Comparison of ENCODE assay signal across 14 cellular contexts in the genomic region with DNA sequence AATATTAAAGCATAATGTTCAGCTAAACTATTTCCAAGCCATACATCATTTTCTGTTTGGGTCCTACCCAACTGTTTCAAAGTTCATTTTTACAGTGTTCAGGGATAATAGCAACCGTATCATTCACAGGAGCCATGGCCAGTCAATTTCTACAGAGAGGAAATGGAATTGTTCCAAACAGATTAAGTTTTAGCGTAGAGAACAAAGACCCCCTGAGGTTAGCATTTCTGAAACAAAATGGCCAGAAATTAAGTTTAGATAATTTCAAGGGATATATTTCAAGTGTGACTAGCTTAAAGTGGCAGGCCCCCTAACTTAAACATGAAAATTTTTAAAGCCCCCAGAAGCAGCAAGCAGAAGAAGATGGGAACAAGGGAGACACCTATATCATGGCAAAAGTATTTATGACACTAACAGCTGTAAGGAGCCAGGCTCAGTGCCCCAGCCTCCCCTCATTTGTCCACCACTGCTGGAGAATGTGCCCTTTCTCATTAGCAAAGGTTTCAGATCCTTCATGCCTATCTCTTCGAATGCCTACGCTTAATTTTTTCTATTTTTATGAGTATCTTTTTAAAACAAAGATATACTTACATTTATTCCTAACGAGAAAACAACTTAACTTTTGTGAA.
DNase-seq lines count a peak whose midpoint lies in the region; ATAC-seq and TF ChIP-seq lines count a peak whose summit lies in the region.
"Had no signal": no experiment of that assay in that cellular context is flagged by ENCODE, and none has a peak within 500 bp of the region (broad histone marks: within the 10 kb centered on the region; RNA-seq: fewer than 3 reads in every experiment).

No MANE protein-coding gene starts in this region.

- peaks cover 10% of the 10 kb centered on the region for H3K36me3 Mint-ChIP-seq in endodermal cell (ENCODE audit: low read depth)

- H3K27ac Mint-ChIP-seq in endodermal cell = no peak overlapping the region
- H3K27ac Mint-ChIP-seq: CD14-positive monocyte; CD8-positive, alpha-beta T cell had no signal

- no peak overlapping the region for H3K9ac ChIP-seq in endodermal cell (ENCODE audit: extremely low read depth, low read length, poor library complexity, severe bottlenecking)

- no peak for ATAC-seq in Panc1
- ATAC-seq in HG02588 (IDR thresholded peaks at IDR 0.05; ENCODE audit: unreplicated experiment) = no peak
- no peak for ATAC-seq in GM18870 (IDR thresholded peaks at IDR 0.05; ENCODE audit: unreplicated experiment)
- ATAC-seq: A549; CD8-positive, alpha-beta T cell; HCT116 had no signal

- no peaks in the 10 kb centered on the region for H3K9me3 Mint-ChIP-seq in endodermal cell
- H3K9me3 Mint-ChIP-seq: CD14-positive monocyte; CD8-positive, alpha-beta T cell had no signal

- POLR2A ChIA-PET in HEK293 (lab: Yijun Ruan, JAX) (no interaction called here), Panc1 (lab: Charles Lee) (interaction anchor here (0.5 kb wide), 1 partner anchor 222 kb away, joined by 6 read pairs; no protein-coding TSS in a partner anchor)

- H3K27me3 Mint-ChIP-seq in endodermal cell (ENCODE audit: insufficient read depth) = peaks cover 10% of the 10 kb centered on the region

- H3K4me3 ChIP-seq in HEK293 (ENCODE audit: low read depth, low read length) (no peak overlapping the region), Panc1 (ENCODE audit: low read depth in 2 of 2, low read length in 2 of 2) (no peak overlapping the region), endodermal cell (ENCODE audit: low read length) (no peak overlapping the region)
- H3K4me3 ChIP-seq: A549 had no signal

- no peak for TF ChIP-seq CTCF in HEK293 (tag by site-specific recombination; IDR thresholded peaks at IDR 0.05)
- TF ChIP-seq CTCF in Panc1 (IDR thresholded peaks at IDR 0.05) = no peak
- no peak for TF ChIP-seq CTCF in endodermal cell (conservative IDR thresholded peaks at IDR 0.05)

- intact Hi-C loops in Panc1 (cut with micrococcal nuclease; ENCODE audit: unreplicated experiment) = no loop called here

- TSS peak; percentile 49 for BruUV-seq in Panc1 (replicated peaks; lab: Mats Ljungman, UMichigan)

- in situ Hi-C loops in Panc1 (cut with HindIII; ENCODE audit: low pct_unique_long_range_greater_than_20kb, low sequenced_read_pairs) = no loop called here

- H3K4me1 Mint-ChIP-seq in endodermal cell = peaks cover 21% of the 10 kb centered on the region
- H3K4me1 Mint-ChIP-seq: CD14-positive monocyte had no signal

- DNase-seq in COR-L47 (lab: John Stamatoyannopoulos, UW) (peak; percentile 52), Panc1 (ENCODE audit: low read depth, low spot score) (no peak), endodermal cell (no peak), SKM-1 treated with dmso at 0.1 percent for 144 hours (lab: John Stamatoyannopoulos, UW; ENCODE audit: unreplicated experiment) (no peak)
- DNase-seq in stimulated activated CD4-positive, alpha-beta T cell treated with anti-CD3 and anti-CD28 coated beads, Interleukin-2, amount 100 ng/mL, for 48 hours = no peak
- DNase-seq: CD8-positive, alpha-beta T cell; DMS53; GF-D8 had no signal

- no peaks in the 10 kb centered on the region for H3K27me3 ChIP-seq in Panc1 (ENCODE audit: control insufficient read depth, insufficient read depth, low read length)
- no peaks in the 10 kb centered on the region for H3K27me3 ChIP-seq in endodermal cell (ENCODE audit: control insufficient read depth, insufficient read depth, low read length, poor library complexity, severe bottlenecking)

- WGBS in endodermal cell (ENCODE audit: insufficient coverage in 1 of 2, insufficient read length in 1 of 2), 2 experiments = 61 to 88% methylated on average over 2 to 5 of the region's 5 CpGs

- no peak overlapping the region for H3K27ac ChIP-seq in HEK293 (ENCODE audit: extremely low read depth, low read depth, low read length)
- no peak overlapping the region for H3K27ac ChIP-seq in Panc1 (ENCODE audit: low read length)
- H3K27ac ChIP-seq in endodermal cell (ENCODE audit: low read depth, low read length) = peak overlapping the region; percentile 48
- H3K27ac ChIP-seq: A549 had no signal

- H3K4me3 Mint-ChIP-seq in endodermal cell = no peak overlapping the region
- H3K4me3 Mint-ChIP-seq: CD14-positive monocyte; CD8-positive, alpha-beta T cell had no signal

- H3K36me3 ChIP-seq in HEK293 (ENCODE audit: control insufficient read depth in 2 of 2, insufficient read depth in 1 of 2, low read length in 2 of 2) (no peaks in the 10 kb centered on the region), Panc1 (ENCODE audit: control insufficient read depth, insufficient read depth, low read length) (no peaks in the 10 kb centered on the region), endodermal cell (ENCODE audit: control insufficient read depth, insufficient read depth, low read length) (no peaks in the 10 kb centered on the region)

- CTCF ChIA-PET in HEK293 (lab: Yijun Ruan, JAX) (interaction anchor here (0.5 to 1.7 kb wide), 3 partner anchors 9 to 207 kb away, joined by 3 to 5 read pairs (median 3); no protein-coding TSS in a partner anchor), Panc1 (lab: Charles Lee) (no interaction called here)

- H3K9me3 ChIP-seq in HEK293 (ENCODE audit: control insufficient read depth, insufficient read depth, low read depth, low read length) (no peaks in the 10 kb centered on the region), Panc1 (ENCODE audit: control insufficient read depth, insufficient read depth, low read depth, low read length) (no peaks in the 10 kb centered on the region), endodermal cell (ENCODE audit: control insufficient read depth, low read length) (no peaks in the 10 kb centered on the region)
- H3K9me3 ChIP-seq: A549 had no signal

- H3K4me1 ChIP-seq in HEK293 (ENCODE audit: control insufficient read depth, insufficient read depth, low read length) (peaks cover 6% of the 10 kb centered on the region), Panc1 (ENCODE audit: control insufficient read depth, insufficient read depth, low read length) (no peaks in the 10 kb centered on the region), endodermal cell (ENCODE audit: control insufficient read depth, insufficient read depth, low read length) (peaks cover 10% of the 10 kb centered on the region)

TF ChIP-seq in HEK293, 187 proteins besides CTCF, POLR2A, EP300 and RAD21 (continues in another document):
- TF ChIP-seq ZNF292 (tag by site-specific recombination; IDR thresholded peaks at IDR 0.05; ENCODE audit: borderline replicate concordance, low read depth) = no peak
- no peak for TF ChIP-seq ZNF366 (tag by site-specific recombination; conservative IDR thresholded peaks at IDR 0.05)
- TF ChIP-seq, protein P1, sequence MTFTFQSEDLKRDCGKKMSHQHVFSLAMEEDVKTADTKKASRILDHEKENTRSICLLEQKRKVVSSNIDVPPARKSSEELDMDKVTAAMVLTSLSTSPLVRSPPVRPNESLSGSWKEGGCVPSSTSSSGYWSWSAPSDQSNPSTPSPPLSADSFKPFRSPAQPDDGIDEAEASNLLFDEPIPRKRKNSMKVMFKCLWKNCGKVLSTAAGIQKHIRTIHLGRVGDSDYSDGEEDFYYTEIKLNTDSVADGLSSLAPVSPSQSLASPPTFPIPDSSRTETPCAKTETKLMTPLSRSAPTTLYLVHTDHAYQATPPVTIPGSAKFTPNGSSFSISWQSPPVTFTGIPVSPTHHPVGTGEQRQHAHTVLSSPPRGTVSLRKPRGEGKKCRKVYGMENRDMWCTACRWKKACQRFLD (tag by site-specific recombination; IDR thresholded peaks at IDR 0.05) = no peak
- no peak for TF ChIP-seq ZNF423 (tag by site-specific recombination; IDR thresholded peaks at IDR 0.05)
- no peak for TF ChIP-seq ZNF391 (tag by site-specific recombination; IDR thresholded peaks at IDR 0.05; ENCODE audit: borderline replicate concordance, low read depth)
- no peak for TF ChIP-seq ZNF544 (tag by site-specific recombination; IDR thresholded peaks at IDR 0.05)
- TF ChIP-seq, protein P2, sequence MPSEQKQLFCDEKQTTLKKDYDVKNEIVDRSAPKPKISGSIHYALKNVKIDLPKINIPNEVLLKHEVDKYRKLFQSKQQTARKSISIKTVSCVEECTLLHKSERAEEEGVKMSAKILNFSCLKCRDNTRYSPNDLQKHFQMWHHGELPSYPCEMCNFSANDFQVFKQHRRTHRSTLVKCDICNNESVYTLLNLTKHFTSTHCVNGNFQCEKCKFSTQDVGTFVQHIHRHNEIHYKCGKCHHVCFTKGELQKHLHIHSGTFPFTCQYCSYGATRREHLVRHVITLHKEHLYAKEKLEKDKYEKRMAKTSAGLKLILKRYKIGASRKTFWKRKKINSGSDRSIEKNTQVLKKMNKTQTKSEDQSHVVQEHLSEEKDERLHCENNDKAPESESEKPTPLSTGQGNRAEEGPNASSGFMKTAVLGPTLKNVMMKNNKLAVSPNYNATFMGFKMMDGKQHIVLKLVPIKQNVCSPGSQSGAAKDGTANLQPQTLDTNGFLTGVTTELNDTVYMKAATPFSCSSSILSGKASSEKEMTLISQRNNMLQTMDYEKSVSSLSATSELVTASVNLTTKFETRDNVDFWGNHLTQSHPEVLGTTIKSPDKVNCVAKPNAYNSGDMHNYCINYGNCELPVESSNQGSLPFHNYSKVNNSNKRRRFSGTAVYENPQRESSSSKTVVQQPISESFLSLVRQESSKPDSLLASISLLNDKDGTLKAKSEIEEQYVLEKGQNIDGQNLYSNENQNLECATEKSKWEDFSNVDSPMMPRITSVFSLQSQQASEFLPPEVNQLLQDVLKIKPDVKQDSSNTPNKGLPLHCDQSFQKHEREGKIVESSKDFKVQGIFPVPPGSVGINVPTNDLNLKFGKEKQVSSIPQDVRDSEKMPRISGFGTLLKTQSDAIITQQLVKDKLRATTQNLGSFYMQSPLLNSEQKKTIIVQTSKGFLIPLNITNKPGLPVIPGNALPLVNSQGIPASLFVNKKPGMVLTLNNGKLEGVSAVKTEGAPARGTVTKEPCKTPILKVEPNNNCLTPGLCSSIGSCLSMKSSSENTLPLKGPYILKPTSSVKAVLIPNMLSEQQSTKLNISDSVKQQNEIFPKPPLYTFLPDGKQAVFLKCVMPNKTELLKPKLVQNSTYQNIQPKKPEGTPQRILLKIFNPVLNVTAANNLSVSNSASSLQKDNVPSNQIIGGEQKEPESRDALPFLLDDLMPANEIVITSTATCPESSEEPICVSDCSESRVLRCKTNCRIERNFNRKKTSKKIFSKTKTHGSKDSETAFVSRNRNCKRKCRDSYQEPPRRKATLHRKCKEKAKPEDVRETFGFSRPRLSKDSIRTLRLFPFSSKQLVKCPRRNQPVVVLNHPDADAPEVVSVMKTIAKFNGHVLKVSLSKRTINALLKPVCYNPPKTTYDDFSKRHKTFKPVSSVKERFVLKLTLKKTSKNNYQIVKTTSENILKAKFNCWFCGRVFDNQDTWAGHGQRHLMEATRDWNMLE (tag by site-specific recombination; conservative IDR thresholded peaks at IDR 0.05; ENCODE audit: low read depth) = no peak
